In the genomic region with DNA sequence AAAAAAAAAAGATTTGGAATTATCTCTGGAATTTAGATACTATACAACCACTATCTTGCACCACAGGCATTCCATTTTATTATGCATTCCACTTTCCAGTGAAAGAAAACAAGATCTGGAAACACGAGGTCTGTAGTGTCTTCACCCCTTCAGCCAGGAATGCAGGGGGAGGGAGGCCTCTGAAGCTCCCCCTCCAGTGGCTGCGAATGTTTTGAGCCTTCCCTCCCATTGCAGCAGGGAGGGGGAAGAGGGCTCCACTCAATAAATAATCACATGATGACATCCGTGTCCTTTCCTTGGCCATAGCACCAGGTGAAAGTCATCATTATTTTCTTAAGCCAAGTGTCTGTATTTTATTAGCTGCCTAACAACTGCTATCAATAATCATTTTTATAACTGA, we compare ENCODE assay signal across 10 cellular contexts. TPM values are rescaled to one million over a fixed set of nuclear protein-coding genes. Genes with fewer than 3 reads are reported as not detected.
DNase-seq lines count a peak whose midpoint lies in the region; ATAC-seq and TF ChIP-seq lines count a peak whose summit lies in the region.
"Had no signal": no experiment of that assay in that cellular context is flagged by ENCODE, and none has a peak within 500 bp of the region (broad histone marks: within the 10 kb centered on the region; RNA-seq: fewer than 3 reads in every experiment).

No MANE protein-coding gene starts in this region.

- in situ Hi-C loops in GM13976 (cut with MboI; ENCODE audit: low sequenced_read_pairs, unreplicated experiment) = no loop called here

- H3K27me3 Mint-ChIP-seq in mesothelial cell of epicardium (ENCODE audit: low read depth) = no peaks in the 10 kb centered on the region

- no peak overlapping the region for H3K4me3 Mint-ChIP-seq in mesothelial cell of epicardium

- H3K9me3 Mint-ChIP-seq in mesothelial cell of epicardium = peaks cover 19% of the 10 kb centered on the region

- peak overlapping the region; percentile 93 for H3K27ac Mint-ChIP-seq in mesothelial cell of epicardium

- no peak for ATAC-seq in HG03521 (IDR thresholded peaks at IDR 0.05; ENCODE audit: unreplicated experiment)
- ATAC-seq in GM18870 (IDR thresholded peaks at IDR 0.05; ENCODE audit: unreplicated experiment) = no peak

- peaks cover 11% of the 10 kb centered on the region for H3K36me3 Mint-ChIP-seq in mesothelial cell of epicardium

- H3K4me1 Mint-ChIP-seq in mesothelial cell of epicardium = peaks cover 37% of the 10 kb centered on the region

- peak; percentile 83 for DNase-seq in A172 (ENCODE audit: low spot score)
- DNase-seq in HS-27A (ENCODE audit: low read depth) = peak; percentile 86
- peak; percentile 54 for DNase-seq in epidermal melanocyte (ENCODE audit: insufficient read length, low spot score)
- DNase-seq in mesothelial cell of epicardium (ENCODE audit: low spot score in 2 of 2, unreplicated experiment in 2 of 2) = no peak
- DNase-seq in SKM-1 treated with dmso at 0.1 percent for 144 hours (lab: John Stamatoyannopoulos, UW; ENCODE audit: unreplicated experiment) = no peak
- no peak for DNase-seq in GM13976 (ENCODE audit: low spot score)
- DNase-seq: NCI-H1417 treated with DMSO at 0.1 percent for 48 hours, substantia nigra had no signal

- no peak for TF ChIP-seq CTCF in mesothelial cell of epicardium (IDR thresholded peaks at IDR 0.05; ENCODE audit: unreplicated experiment)
- no peak for TF ChIP-seq CTCF in GM13976 (IDR thresholded peaks at IDR 0.05; ENCODE audit: borderline replicate concordance, control extremely low read depth, extremely low read depth, insufficient read depth, missing control alignments)

RNA-seq across cellular contexts. Expression of gene ALPK2, which starts 38.7 kb away (rescaled TPM):
- total RNA-seq in A172 (2014; rRNA removed; shearing (Covaris generic)) = 75.7 and 87.6 TPM in 2 replicates
- 5.6 to 6.4 TPM (median 5.8 TPM) in 3 replicates for total RNA-seq in mesothelial cell of epicardium

Comparison
In these comparisons a context has a peak if more than half of its experiments do, and no peak if none do; other contexts are left out.
1. DNase-seq: peak in A172 (single experiment), HS-27A (single experiment) and epidermal melanocyte (single experiment); none in mesothelial cell of epicardium (0 of 2), SKM-1 treated with dmso at 0.1 percent for 144 hours (single experiment) and GM13976 (single experiment).
2. RNA of gene ALPK2, which starts 38.7 kb away (total RNA-seq): 75.7 to 87.6 TPM in A172; 5.6 to 6.4 TPM in mesothelial cell of epicardium; every median in the first group is over 10 times any median in the second.